ENCODE assay signal across 8 cellular contexts in the genomic region with DNA sequence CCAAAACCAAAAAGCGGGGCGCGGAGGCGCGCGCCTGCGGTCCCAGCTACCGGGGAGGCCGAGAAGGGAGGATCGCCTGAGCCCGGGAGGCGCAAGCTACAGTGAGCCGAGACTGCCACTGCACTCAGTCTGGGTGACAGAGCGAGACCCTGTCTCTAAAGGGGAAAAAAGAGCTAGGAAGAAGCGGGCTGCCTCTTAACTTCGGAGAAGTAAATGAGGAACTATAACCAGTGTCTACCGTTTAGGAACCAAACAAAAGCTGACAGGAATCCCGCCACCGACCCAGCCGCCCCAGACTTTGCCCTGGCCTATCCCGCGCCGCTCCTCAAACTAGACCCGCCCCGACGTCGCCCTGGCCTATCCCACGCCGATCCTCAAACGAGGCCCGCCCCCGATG. TPM values are rescaled to one million over a fixed set of nuclear protein-coding genes. Genes with fewer than 3 reads are reported as not detected.
A peak's percentile ranks its signal among the peaks of the same experiment; 100 is the strongest.
DNase-seq lines count a peak whose midpoint lies in the region; ATAC-seq and TF ChIP-seq lines count a peak whose summit lies in the region.

No MANE protein-coding gene starts in this region.

- H3K36me3 ChIP-seq in lower lobe of right lung: peaks cover 23% of the 10 kb centered on the region

- CTCF ChIA-PET in activated CD8-positive, alpha-beta memory T cell treated with anti-CD3 and anti-CD28 coated beads, Interleukin-2, amount 10 ng/mL, durations not matched to agents 7 days and 5 days (lab: Charles Lee): interaction anchor here (0.5 to 8.9 kb wide), 21 partner anchors 9 to 832 kb away, joined by 3 to 76 read pairs (median 3); a partner anchor contains a TSS

- peak overlapping the region; percentile 87 for H3K4me3 Mint-ChIP-seq in activated CD8-positive, alpha-beta memory T cell treated with anti-CD3 and anti-CD28 coated beads, Interleukin-2, amount 10 ng/mL, durations not matched to agents 7 days and 5 days

- peaks cover 22% of the 10 kb centered on the region for H3K4me1 ChIP-seq in lower lobe of right lung

- peak; percentile 4 for ATAC-seq in activated CD8-positive, alpha-beta memory T cell treated with anti-CD3 and anti-CD28 coated beads, Interleukin-2, amount 10 ng/mL, durations not matched to agents 7 days and 5 days
- ATAC-seq in HG03354 (IDR thresholded peaks at IDR 0.05; ENCODE audit: poor library complexity, severe bottlenecking, unreplicated experiment) (peak; percentile 85), lower lobe of right lung (no peak)

- H3K9me3 ChIP-seq in lower lobe of right lung: no peaks in the 10 kb centered on the region

- H3K27me3 ChIP-seq in lower lobe of right lung (ENCODE audit: low read depth): no peaks in the 10 kb centered on the region

- intact Hi-C loops in lower lobe of right lung (cut with DNase I): no loop called here

- peaks cover 13% of the 10 kb centered on the region for H3K36me3 Mint-ChIP-seq in activated CD8-positive, alpha-beta memory T cell treated with anti-CD3 and anti-CD28 coated beads, Interleukin-2, amount 10 ng/mL, durations not matched to agents 7 days and 5 days

- peak overlapping the region; percentile 98 for H3K4me3 ChIP-seq in lower lobe of right lung

- H3K27ac Mint-ChIP-seq in activated CD8-positive, alpha-beta memory T cell treated with anti-CD3 and anti-CD28 coated beads, Interleukin-2, amount 10 ng/mL, durations not matched to agents 7 days and 5 days: peak overlapping the region; percentile 89

- peak overlapping the region; percentile 62 for H3K27ac ChIP-seq in angular gyrus (ENCODE audit: low read depth, low read length)
- peak overlapping the region; percentile 98 for H3K27ac ChIP-seq in lower lobe of right lung

- H3K4me1 Mint-ChIP-seq in activated CD8-positive, alpha-beta memory T cell treated with anti-CD3 and anti-CD28 coated beads, Interleukin-2, amount 10 ng/mL, durations not matched to agents 7 days and 5 days: peaks cover 40% of the 10 kb centered on the region

- no peak for DNase-seq in activated CD8-positive, alpha-beta memory T cell treated with anti-CD3 and anti-CD28 coated beads, Interleukin-2, amount 10 ng/mL, durations not matched to agents 7 days and 5 days
- DNase-seq in activated CD8-positive, alpha-beta memory T cell treated with anti-CD3 and anti-CD28 coated beads, Interleukin-2, amount 50 U/mL, for 48 hours: no peak
- DNase-seq in lower lobe of right lung (no peak), hypothalamus (lab: John Stamatoyannopoulos, UW) (no peak), DMS 273 treated with DMSO at 0.1 percent for 48 hours (lab: John Stamatoyannopoulos, UW) (no peak), NCI-H2196 (lab: John Stamatoyannopoulos, UW; ENCODE audit: unreplicated experiment) (no peak)

- no peaks in the 10 kb centered on the region for H3K27me3 Mint-ChIP-seq in activated CD8-positive, alpha-beta memory T cell treated with anti-CD3 and anti-CD28 coated beads, Interleukin-2, amount 10 ng/mL, durations not matched to agents 7 days and 5 days

- no peaks in the 10 kb centered on the region for H3K9me3 Mint-ChIP-seq in activated CD8-positive, alpha-beta memory T cell treated with anti-CD3 and anti-CD28 coated beads, Interleukin-2, amount 10 ng/mL, durations not matched to agents 7 days and 5 days (ENCODE audit: low read depth)

- TF ChIP-seq CTCF in lower lobe of right lung (IDR thresholded peaks at IDR 0.05): no peak

RNA-seq across cellular contexts. Expression of a gene that starts 0.6 kb away (rescaled TPM):
- 100 to 1,000 TPM; 127 to 140 TPM for total RNA-seq in activated CD8-positive, alpha-beta memory T cell treated with anti-CD3 and anti-CD28 coated beads, Interleukin-2, amount 10 ng/mL, durations not matched to agents 7 days and 5 days
- total RNA-seq in lower lobe of right lung: 66.3 TPM

RNA-seq across cellular contexts. Expression of a gene that starts 28.3 kb away (rescaled TPM):
- total RNA-seq in activated CD8-positive, alpha-beta memory T cell treated with anti-CD3 and anti-CD28 coated beads, Interleukin-2, amount 10 ng/mL, durations not matched to agents 7 days and 5 days: 1 to 10 TPM; 2.5 to 3.5 TPM
- total RNA-seq in lower lobe of right lung: 5.1 TPM

RNA-seq across cellular contexts. Expression of a gene that starts 43.2 kb away (rescaled TPM):
- 100 to 1,000 TPM; 178 to 202 TPM for total RNA-seq in activated CD8-positive, alpha-beta memory T cell treated with anti-CD3 and anti-CD28 coated beads, Interleukin-2, amount 10 ng/mL, durations not matched to agents 7 days and 5 days
- 154 TPM for total RNA-seq in lower lobe of right lung

RNA-seq across cellular contexts. Expression of a gene that starts 48.6 kb away (rescaled TPM):
- total RNA-seq in activated CD8-positive, alpha-beta memory T cell treated with anti-CD3 and anti-CD28 coated beads, Interleukin-2, amount 10 ng/mL, durations not matched to agents 7 days and 5 days: 1 to 10 TPM; 4.9 to 5.5 TPM
- 13.1 TPM for total RNA-seq in lower lobe of right lung

Comparison
In these comparisons a context has a peak if more than half of its experiments do, and no peak if none do; other contexts are left out.
1. ATAC-seq: peak in activated CD8-positive, alpha-beta memory T cell treated with anti-CD3 and anti-CD28 coated beads, Interleukin-2, amount 10 ng/mL, durations not matched to agents 7 days and 5 days (single experiment) and HG03354 (single experiment); none in lower lobe of right lung (0 of 2).